In the genomic region with DNA sequence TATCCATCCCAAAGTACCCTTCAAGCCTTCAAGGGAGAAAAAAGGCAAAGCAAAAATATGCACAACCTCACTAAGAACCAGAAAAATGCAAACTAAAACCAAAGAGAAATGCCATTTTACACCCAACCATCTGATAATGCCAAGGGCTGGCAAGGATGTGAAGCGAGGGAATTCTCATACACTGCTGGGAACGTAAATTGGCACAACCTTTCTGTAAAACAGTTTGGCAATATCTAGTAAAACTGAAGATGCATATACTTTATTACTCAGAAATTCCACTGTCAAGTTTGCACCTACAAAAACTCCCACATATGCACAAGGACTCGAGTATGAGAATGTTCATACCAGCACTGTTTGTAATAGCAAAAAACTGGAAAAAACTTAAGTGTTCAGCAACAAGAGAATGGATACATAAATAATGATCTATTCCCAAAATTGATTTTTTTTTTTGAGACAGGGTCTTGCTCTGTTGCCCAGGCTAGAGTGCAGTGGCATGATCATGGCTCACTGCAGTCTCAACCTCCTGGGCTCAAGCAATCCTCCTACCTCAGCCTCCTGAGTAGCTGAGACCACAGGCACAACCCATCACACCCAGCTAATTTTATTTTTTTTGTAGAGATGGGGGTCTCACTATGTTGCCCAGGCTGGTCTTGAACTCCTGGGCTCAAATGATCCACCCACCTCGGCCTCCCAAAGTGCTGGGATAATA, we compare ENCODE assay signal across 12 cellular contexts. TPM values are rescaled to one million over a fixed set of nuclear protein-coding genes. Genes with fewer than 3 reads are reported as not detected.
"Had no signal": no experiment of that assay in that cellular context is flagged by ENCODE, and none has a peak within 500 bp of the region (broad histone marks: within the 10 kb centered on the region; RNA-seq: fewer than 3 reads in every experiment).

No MANE protein-coding gene starts in this region.

RNA-seq across cellular contexts. Expression of gene MMP24, which starts 57.6 kb away (rescaled TPM):
- total RNA-seq: activated B cell treated with CpG ODN at 0.5 μM for 24 hours; activated CD4-positive, alpha-beta memory T cell treated with anti-CD3 and anti-CD28 coated beads for 36 hours; activated CD4-positive, alpha-beta T cell treated with anti-CD3 and anti-CD28 coated beads, Interleukin-2, amount 10 ng/mL, durations not matched to agents 24 days and 14 days; activated CD8-positive, alpha-beta T cell treated with anti-CD3 and anti-CD28 coated beads for 36 hours; activated naive CD4-positive, alpha-beta T cell treated with anti-CD3 and anti-CD28 coated beads for 36 hours; activated naive CD4-positive, alpha-beta T cell treated with anti-CD3 and anti-CD28 coated beads, Interleukin-2, amount 50 U/mL, for 72 hours; activated naive CD8-positive, alpha-beta T cell treated with anti-CD3 and anti-CD28 coated beads for 36 hours; activated T-cell treated with anti-CD3 and anti-CD28 coated beads, Interleukin-2, amount 50 U/mL, for 4 hours; activated T-cell treated with anti-CD3 and anti-CD28 coated beads, Interleukin-2, amount 50 U/mL, for 72 hours; ascending aorta; bronchial epithelial cell; T-helper 2 cell treated with Interferon-gamma antibody and Interleukin-4, amounts not matched to agents 100 ng/mL and 5 ng/mL, for 36 hours had no signal
